ENCODE assay signal across 20 cellular contexts in the genomic region with DNA sequence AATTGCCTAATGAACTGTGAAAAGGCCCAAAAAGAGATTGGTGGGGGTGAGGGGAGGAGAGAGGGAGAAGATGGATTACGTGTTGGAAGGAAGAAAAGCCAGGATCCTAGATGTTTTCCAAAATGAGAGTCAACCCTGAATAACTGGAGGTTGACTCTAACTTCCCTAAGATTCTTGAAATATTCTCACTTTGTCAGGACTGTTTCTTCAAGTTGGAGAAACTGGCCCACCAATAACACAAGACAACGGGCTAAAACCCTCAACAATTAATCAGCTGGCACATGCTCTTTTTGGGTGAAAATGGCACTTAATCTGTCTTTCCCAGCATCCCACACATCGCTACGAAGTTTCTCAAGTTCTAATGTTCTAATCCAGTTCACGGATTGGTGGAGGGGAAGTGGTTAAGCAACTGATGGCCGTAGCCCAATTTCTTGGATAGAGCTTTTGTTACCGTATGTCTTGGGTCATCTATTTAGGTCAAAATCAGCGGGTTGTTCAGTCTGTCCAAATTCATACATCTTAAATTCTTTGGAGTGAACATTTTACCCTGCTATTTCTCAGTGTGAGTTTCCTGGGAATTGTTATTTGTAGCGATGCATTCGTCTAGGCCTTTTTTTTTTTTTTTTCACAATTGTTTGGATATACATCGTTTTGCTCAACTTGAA. TPM values are rescaled to one million over a fixed set of nuclear protein-coding genes. Genes with fewer than 3 reads are reported as not detected.
DNase-seq lines count a peak whose midpoint lies in the region; ATAC-seq and TF ChIP-seq lines count a peak whose summit lies in the region.
"Had no signal": no experiment of that assay in that cellular context is flagged by ENCODE, and none has a peak within 500 bp of the region (broad histone marks: within the 10 kb centered on the region; RNA-seq: fewer than 3 reads in every experiment).

No MANE protein-coding gene starts in this region.

- H3K27me3 ChIP-seq in upper lobe of right lung, result no peaks in the 10 kb centered on the region

- in situ Hi-C loops in G401 (cut with HindIII; ENCODE audit: low sequenced_read_pairs), result no loop called here

- peaks cover 7% of the 10 kb centered on the region for H3K27me3 Mint-ChIP-seq in activated naive CD8-positive, alpha-beta T cell treated with anti-CD3 and anti-CD28 coated beads, Interleukin-2, amount 50 U/mL, for 24 hours

- no peak overlapping the region for H3K27ac Mint-ChIP-seq in activated naive CD8-positive, alpha-beta T cell treated with anti-CD3 and anti-CD28 coated beads, Interleukin-2, amount 50 U/mL, for 24 hours
- H3K27ac Mint-ChIP-seq: CD4-positive, alpha-beta T cell; HFFc6 had no signal

- no peak overlapping the region for H3K27ac ChIP-seq in upper lobe of right lung
- H3K27ac ChIP-seq: 22Rv1, A549, C4-2B, HL-60 had no signal

- no peak overlapping the region for H3K4me3 ChIP-seq in fibroblast of the aortic adventitia (ENCODE audit: low read depth, low read length)
- H3K4me3 ChIP-seq in upper lobe of right lung, result no peak overlapping the region
- H3K4me3 ChIP-seq: A549 had no signal

- H3K36me3 Mint-ChIP-seq in activated naive CD8-positive, alpha-beta T cell treated with anti-CD3 and anti-CD28 coated beads, Interleukin-2, amount 50 U/mL, for 24 hours (ENCODE audit: low read depth), result no peaks in the 10 kb centered on the region

- ATAC-seq in upper lobe of right lung, result peak; percentile 16
- ATAC-seq in GM21576 (IDR thresholded peaks at IDR 0.05; ENCODE audit: unreplicated experiment), result no peak
- no peak for ATAC-seq in activated naive CD8-positive, alpha-beta T cell treated with anti-CD3 and anti-CD28 coated beads, Interleukin-2, amount 50 U/mL, for 24 hours
- ATAC-seq: A549, HCT116 had no signal

- H3K36me3 ChIP-seq in upper lobe of right lung, result no peaks in the 10 kb centered on the region

- H3K9me3 Mint-ChIP-seq in activated naive CD8-positive, alpha-beta T cell treated with anti-CD3 and anti-CD28 coated beads, Interleukin-2, amount 50 U/mL, for 24 hours, result no peaks in the 10 kb centered on the region
- H3K9me3 Mint-ChIP-seq: HFFc6 had no signal

- no peaks in the 10 kb centered on the region for H3K9me3 ChIP-seq in upper lobe of right lung
- H3K9me3 ChIP-seq: A549, Caco-2 had no signal

- no peak for TF ChIP-seq CTCF in fibroblast of the aortic adventitia (IDR thresholded peaks at IDR 0.05; ENCODE audit: insufficient read depth, low read length)
- TF ChIP-seq CTCF in upper lobe of right lung (IDR thresholded peaks at IDR 0.05), result no peak

- intact Hi-C loops in upper lobe of right lung (cut with DNase I), result no loop called here

- DNase-seq in G401 (ENCODE audit: low spot score) (peak; percentile 82), cerebellar cortex (ENCODE audit: low spot score) (peak; percentile 77), fibroblast of the aortic adventitia (ENCODE audit: low read depth) (peak; percentile 30), upper lobe of right lung (no peak)
- no peak for DNase-seq in stimulated activated CD4-positive, alpha-beta T cell treated with anti-CD3 and anti-CD28 coated beads, Interleukin-4, amount 100 ng/mL, for 24 hours
- DNase-seq in activated naive CD8-positive, alpha-beta T cell treated with anti-CD3 and anti-CD28 coated beads, Interleukin-2, amount 50 U/mL, for 24 hours, result no peak
- DNase-seq: AML-193; Caco-2; CD4-positive, alpha-beta T cell; GF-D8; GOT3; H7; HFFc6 had no signal

- no peaks in the 10 kb centered on the region for H3K4me1 Mint-ChIP-seq in activated naive CD8-positive, alpha-beta T cell treated with anti-CD3 and anti-CD28 coated beads, Interleukin-2, amount 50 U/mL, for 24 hours

- H3K4me3 Mint-ChIP-seq in activated naive CD8-positive, alpha-beta T cell treated with anti-CD3 and anti-CD28 coated beads, Interleukin-2, amount 50 U/mL, for 24 hours, result no peak overlapping the region
- H3K4me3 Mint-ChIP-seq: CD4-positive, alpha-beta T cell; HFFc6 had no signal

- peaks cover 7% of the 10 kb centered on the region for H3K4me1 ChIP-seq in upper lobe of right lung
- H3K4me1 ChIP-seq: A549, Caco-2 had no signal

RNA-seq across cellular contexts. Expression of a gene that starts 49.0 kb away (rescaled TPM):
- total RNA-seq in G401 (2014; rRNA removed; shearing (Covaris generic)), result not detected in 2 replicates
- total RNA-seq in fibroblast of the aortic adventitia (ENCODE audit: low replicate concordance) (not detected in 2 replicates), upper lobe of right lung (not detected)
- total RNA-seq: Caco-2; CD4-positive, alpha-beta T cell; H7; HFFc6; HT1080 had no signal

Comparison
In these comparisons a context has a peak if more than half of its experiments do, and no peak if none do; other contexts are left out.
1. DNase-seq: peak in G401 (single experiment), cerebellar cortex (single experiment) and fibroblast of the aortic adventitia (single experiment); none in upper lobe of right lung (single experiment), stimulated activated CD4-positive, alpha-beta T cell treated with anti-CD3 and anti-CD28 coated beads, Interleukin-4, amount 100 ng/mL, for 24 hours (single experiment) and activated naive CD8-positive, alpha-beta T cell treated with anti-CD3 and anti-CD28 coated beads, Interleukin-2, amount 50 U/mL, for 24 hours (single experiment).